In the genomic region with DNA sequence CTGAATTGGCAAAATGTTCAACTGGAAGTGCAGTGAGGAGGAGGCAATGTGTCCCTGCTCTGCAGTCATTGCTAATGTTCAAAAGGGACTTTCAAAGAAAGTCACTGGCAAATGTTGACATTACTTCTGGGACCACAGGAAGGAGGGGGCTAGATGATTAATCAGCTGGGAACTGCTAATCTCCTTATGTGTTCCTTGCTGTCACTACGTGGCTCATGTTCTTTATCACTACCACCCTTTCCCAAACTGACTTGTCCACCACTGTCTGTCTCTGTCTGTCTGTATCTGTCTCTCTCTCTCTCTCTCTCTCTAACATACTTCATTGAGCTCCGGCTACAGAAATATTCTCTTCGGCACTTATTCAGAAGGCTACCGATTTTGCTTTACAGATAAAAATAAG, we compare ENCODE assay signal across 1 cellular context.
TF ChIP-seq lines count a peak whose summit lies in the region.

No MANE protein-coding gene starts in this region.

TF ChIP-seq in K562, 482 proteins besides CTCF, POLR2A, EP300 and RAD21 (continued from another document and continues in another):
- TF ChIP-seq, protein P1, sequence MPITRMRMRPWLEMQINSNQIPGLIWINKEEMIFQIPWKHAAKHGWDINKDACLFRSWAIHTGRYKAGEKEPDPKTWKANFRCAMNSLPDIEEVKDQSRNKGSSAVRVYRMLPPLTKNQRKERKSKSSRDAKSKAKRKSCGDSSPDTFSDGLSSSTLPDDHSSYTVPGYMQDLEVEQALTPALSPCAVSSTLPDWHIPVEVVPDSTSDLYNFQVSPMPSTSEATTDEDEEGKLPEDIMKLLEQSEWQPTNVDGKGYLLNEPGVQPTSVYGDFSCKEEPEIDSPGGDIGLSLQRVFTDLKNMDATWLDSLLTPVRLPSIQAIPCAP (CRISPR knock-in tag; IDR thresholded peaks at IDR 0.05; ENCODE audit: borderline replicate concordance): no peak
- TF ChIP-seq KLF13 (tag; IDR thresholded peaks at IDR 0.05; ENCODE audit: borderline replicate concordance, low read depth) (no peak), PML (IDR thresholded peaks at IDR 0.05; ENCODE audit: low read length) (peak; percentile 38; the same call in 1 of the 2 replicates), GATAD2B (IDR thresholded peaks at IDR 0.05; ENCODE audit: borderline replicate concordance) (peak; percentile 39; the same call in 1 of the 2 replicates), ZKSCAN1 (IDR thresholded peaks at IDR 0.05; ENCODE audit: low read depth, low read length) (no peak), ZNF668 (CRISPR knock-in tag; IDR thresholded peaks at IDR 0.05) (no peak), CBX3 (IDR thresholded peaks at IDR 0.05; ENCODE audit: borderline replicate concordance in 1 of 2, low read length in 2 of 2) (peak in 1 of 2 experiments; percentile 54; a peak in 1 of 3 replicates), ZNF431 (CRISPR knock-in tag; IDR thresholded peaks at IDR 0.05) (no peak), SNRNP70 (optimal IDR thresholded peaks at IDR 0.05; ENCODE audit: low read depth, low read length) (no peak), NFE2 (IDR thresholded peaks at IDR 0.05; ENCODE audit: low read depth) (peak; percentile 25; the same call in 1 of the 2 replicates), PHB (CRISPR knock-in tag; IDR thresholded peaks at IDR 0.05) (no peak), NFE2L1 (tag; IDR thresholded peaks at IDR 0.05; ENCODE audit: borderline replicate concordance, low read depth) (no peak), ZNF197 (CRISPR knock-in tag; IDR thresholded peaks at IDR 0.05; ENCODE audit: low read depth) (no peak), ZNF57 (CRISPR knock-in tag; IDR thresholded peaks at IDR 0.05) (no peak), ZNF780A (CRISPR knock-in tag; IDR thresholded peaks at IDR 0.05) (no peak), FUS (optimal IDR thresholded peaks at IDR 0.05; ENCODE audit: low read depth, low read length) (no peak), RBM14 (IDR thresholded peaks at IDR 0.05; ENCODE audit: borderline replicate concordance, insufficient read depth, low read depth, low read length) (no peak), GTF2F1 (IDR thresholded peaks at IDR 0.05; ENCODE audit: low read depth, low read length) (no peak), OTX1 (CRISPR knock-in tag; IDR thresholded peaks at IDR 0.05) (no peak), JUN (IDR thresholded peaks at IDR 0.05; ENCODE audit: borderline replicate concordance, low read depth, low read length) (no peak), JUN (CRISPR knock-in tag; IDR thresholded peaks at IDR 0.05; ENCODE audit: borderline replicate concordance) (no peak), SMAD2 (IDR thresholded peaks at IDR 0.05; ENCODE audit: low read depth, low read length) (no peak), ZBED1 (IDR thresholded peaks at IDR 0.05) (no peak), DNMT1 (IDR thresholded peaks at IDR 0.05) (no peak), FOXK2 (conservative IDR thresholded peaks at IDR 0.05 in 1 of 2, IDR thresholded peaks at IDR 0.05 in 1 of 2; ENCODE audit: low read depth in 2 of 2) (no peak), ZSCAN29 (IDR thresholded peaks at IDR 0.05) (no peak), EGR1 (conservative IDR thresholded peaks at IDR 0.05) (no peak; the same call in 1 of the 2 replicates), SNIP1 (IDR thresholded peaks at IDR 0.05; ENCODE audit: low read depth) (no peak), RBBP5 (IDR thresholded peaks at IDR 0.05; ENCODE audit: borderline replicate concordance, insufficient read depth, low read length, poor library complexity, severe bottlenecking) (no peak), NFATC3 (IDR thresholded peaks at IDR 0.05) (no peak), BMI1 (IDR thresholded peaks at IDR 0.05; ENCODE audit: low read length) (no peak), GABPA (tag; conservative IDR thresholded peaks at IDR 0.05; ENCODE audit: low read depth) (no peak), NRF1 (conservative IDR thresholded peaks at IDR 0.05 in 1 of 2, IDR thresholded peaks at IDR 0.05 in 1 of 2) (no peak), SETDB1 (IDR thresholded peaks at IDR 0.05; ENCODE audit: low read length) (no peak), GATAD2A (IDR thresholded peaks at IDR 0.05) (0 out of 2 replicates have a peak, but pooled peaks have one; percentile 25), RFX1 (IDR thresholded peaks at IDR 0.05) (no peak), ASH1L (IDR thresholded peaks at IDR 0.05; ENCODE audit: borderline replicate concordance, low read depth, partially characterized antibody) (no peak), CCNT2 (IDR thresholded peaks at IDR 0.05; ENCODE audit: borderline replicate concordance, extremely low read depth, insufficient read length, low read depth, low read length) (peak; percentile 31), ZEB2 (IDR thresholded peaks at IDR 0.05) (no peak), ZNF165 (CRISPR knock-in tag; IDR thresholded peaks at IDR 0.05; ENCODE audit: borderline replicate concordance) (no peak), KLF10 (CRISPR knock-in tag; IDR thresholded peaks at IDR 0.05) (no peak), HNRNPUL1 (IDR thresholded peaks at IDR 0.05; ENCODE audit: low read length) (no peak), HMGN3 (IDR thresholded peaks at IDR 0.05; ENCODE audit: borderline replicate concordance, extremely low read depth, insufficient read length, low read depth, low read length) (no peak)
- TF ChIP-seq, protein P2, sequence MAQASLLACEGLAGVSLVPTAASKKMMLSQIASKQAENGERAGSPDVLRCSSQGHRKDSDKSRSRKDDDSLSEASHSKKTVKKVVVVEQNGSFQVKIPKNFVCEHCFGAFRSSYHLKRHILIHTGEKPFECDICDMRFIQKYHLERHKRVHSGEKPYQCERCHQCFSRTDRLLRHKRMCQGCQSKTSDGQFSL (CRISPR knock-in tag; IDR thresholded peaks at IDR 0.05): no peak
- TF ChIP-seq, protein P2 (tag; IDR thresholded peaks at IDR 0.05): no peak
- TF ChIP-seq, protein P3, sequence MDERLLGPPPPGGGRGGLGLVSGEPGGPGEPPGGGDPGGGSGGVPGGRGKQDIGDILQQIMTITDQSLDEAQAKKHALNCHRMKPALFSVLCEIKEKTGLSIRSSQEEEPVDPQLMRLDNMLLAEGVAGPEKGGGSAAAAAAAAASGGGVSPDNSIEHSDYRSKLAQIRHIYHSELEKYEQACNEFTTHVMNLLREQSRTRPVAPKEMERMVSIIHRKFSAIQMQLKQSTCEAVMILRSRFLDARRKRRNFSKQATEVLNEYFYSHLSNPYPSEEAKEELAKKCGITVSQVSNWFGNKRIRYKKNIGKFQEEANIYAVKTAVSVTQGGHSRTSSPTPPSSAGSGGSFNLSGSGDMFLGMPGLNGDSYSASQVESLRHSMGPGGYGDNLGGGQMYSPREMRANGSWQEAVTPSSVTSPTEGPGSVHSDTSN (CRISPR knock-in tag; IDR thresholded peaks at IDR 0.05; ENCODE audit: low read depth): no peak
- TF ChIP-seq, protein P3 (tag; conservative IDR thresholded peaks at IDR 0.05; ENCODE audit: low read depth): peak; percentile 79
- TF ChIP-seq, protein P4, sequence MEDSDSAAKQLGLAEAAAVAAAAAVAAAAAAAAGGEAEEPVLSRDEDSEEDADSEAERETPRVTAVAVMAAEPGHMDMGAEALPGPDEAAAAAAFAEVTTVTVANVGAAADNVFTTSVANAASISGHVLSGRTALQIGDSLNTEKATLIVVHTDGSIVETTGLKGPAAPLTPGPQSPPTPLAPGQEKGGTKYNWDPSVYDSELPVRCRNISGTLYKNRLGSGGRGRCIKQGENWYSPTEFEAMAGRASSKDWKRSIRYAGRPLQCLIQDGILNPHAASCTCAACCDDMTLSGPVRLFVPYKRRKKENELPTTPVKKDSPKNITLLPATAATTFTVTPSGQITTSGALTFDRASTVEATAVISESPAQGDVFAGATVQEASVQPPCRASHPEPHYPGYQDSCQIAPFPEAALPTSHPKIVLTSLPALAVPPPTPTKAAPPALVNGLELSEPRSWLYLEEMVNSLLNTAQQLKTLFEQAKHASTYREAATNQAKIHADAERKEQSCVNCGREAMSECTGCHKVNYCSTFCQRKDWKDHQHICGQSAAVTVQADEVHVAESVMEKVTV (CRISPR knock-in tag; IDR thresholded peaks at IDR 0.05): no peak
- TF ChIP-seq, protein P5, sequence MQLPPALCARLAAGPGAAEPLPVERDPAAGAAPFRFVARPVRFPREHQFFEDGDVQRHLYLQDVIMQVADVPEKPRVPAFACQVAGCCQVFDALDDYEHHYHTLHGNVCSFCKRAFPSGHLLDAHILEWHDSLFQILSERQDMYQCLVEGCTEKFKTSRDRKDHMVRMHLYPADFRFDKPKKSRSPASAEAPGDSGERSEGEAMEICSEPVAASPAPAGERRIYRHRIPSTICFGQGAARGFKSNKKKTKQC (CRISPR knock-in tag; IDR thresholded peaks at IDR 0.05): no peak
- TF ChIP-seq, protein P6, sequence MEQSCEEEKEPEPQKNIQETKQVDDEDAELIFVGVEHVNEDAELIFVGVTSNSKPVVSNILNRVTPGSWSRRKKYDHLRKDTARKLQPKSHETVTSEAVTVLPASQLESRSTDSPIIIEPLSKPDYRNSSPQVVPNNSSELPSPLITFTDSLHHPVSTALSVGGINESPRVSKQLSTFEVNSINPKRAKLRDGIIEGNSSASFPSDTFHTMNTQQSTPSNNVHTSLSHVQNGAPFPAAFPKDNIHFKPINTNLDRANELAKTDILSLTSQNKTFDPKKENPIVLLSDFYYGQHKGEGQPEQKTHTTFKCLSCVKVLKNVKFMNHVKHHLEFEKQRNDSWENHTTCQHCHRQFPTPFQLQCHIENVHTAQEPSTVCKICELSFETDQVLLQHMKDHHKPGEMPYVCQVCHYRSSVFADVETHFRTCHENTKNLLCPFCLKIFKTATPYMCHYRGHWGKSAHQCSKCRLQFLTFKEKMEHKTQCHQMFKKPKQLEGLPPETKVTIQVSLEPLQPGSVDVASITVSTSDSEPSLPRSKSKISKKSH (CRISPR knock-in tag; IDR thresholded peaks at IDR 0.05): no peak
- TF ChIP-seq, protein P7, sequence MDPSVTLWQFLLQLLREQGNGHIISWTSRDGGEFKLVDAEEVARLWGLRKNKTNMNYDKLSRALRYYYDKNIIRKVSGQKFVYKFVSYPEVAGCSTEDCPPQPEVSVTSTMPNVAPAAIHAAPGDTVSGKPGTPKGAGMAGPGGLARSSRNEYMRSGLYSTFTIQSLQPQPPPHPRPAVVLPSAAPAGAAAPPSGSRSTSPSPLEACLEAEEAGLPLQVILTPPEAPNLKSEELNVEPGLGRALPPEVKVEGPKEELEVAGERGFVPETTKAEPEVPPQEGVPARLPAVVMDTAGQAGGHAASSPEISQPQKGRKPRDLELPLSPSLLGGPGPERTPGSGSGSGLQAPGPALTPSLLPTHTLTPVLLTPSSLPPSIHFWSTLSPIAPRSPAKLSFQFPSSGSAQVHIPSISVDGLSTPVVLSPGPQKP (CRISPR knock-in tag; IDR thresholded peaks at IDR 0.05): no peak
- TF ChIP-seq, protein P8, sequence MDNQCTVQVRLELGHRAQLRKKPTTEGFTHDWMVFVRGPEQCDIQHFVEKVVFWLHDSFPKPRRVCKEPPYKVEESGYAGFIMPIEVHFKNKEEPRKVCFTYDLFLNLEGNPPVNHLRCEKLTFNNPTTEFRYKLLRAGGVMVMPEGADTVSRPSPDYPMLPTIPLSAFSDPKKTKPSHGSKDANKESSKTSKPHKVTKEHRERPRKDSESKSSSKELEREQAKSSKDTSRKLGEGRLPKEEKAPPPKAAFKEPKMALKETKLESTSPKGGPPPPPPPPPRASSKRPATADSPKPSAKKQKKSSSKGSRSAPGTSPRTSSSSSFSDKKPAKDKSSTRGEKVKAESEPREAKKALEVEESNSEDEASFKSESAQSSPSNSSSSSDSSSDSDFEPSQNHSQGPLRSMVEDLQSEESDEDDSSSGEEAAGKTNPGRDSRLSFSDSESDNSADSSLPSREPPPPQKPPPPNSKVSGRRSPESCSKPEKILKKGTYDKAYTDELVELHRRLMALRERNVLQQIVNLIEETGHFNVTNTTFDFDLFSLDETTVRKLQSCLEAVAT (IDR thresholded peaks at IDR 0.05): no peak
- TF ChIP-seq, protein P9, sequence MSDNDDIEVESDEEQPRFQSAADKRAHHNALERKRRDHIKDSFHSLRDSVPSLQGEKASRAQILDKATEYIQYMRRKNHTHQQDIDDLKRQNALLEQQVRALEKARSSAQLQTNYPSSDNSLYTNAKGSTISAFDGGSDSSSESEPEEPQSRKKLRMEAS (CRISPR knock-in tag; IDR thresholded peaks at IDR 0.05): no peak
- TF ChIP-seq, protein P10, sequence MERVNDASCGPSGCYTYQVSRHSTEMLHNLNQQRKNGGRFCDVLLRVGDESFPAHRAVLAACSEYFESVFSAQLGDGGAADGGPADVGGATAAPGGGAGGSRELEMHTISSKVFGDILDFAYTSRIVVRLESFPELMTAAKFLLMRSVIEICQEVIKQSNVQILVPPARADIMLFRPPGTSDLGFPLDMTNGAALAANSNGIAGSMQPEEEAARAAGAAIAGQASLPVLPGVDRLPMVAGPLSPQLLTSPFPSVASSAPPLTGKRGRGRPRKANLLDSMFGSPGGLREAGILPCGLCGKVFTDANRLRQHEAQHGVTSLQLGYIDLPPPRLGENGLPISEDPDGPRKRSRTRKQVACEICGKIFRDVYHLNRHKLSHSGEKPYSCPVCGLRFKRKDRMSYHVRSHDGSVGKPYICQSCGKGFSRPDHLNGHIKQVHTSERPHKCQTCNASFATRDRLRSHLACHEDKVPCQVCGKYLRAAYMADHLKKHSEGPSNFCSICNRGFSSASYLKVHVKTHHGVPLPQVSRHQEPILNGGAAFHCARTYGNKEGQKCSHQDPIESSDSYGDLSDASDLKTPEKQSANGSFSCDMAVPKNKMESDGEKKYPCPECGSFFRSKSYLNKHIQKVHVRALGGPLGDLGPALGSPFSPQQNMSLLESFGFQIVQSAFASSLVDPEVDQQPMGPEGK (CRISPR knock-in tag; IDR thresholded peaks at IDR 0.05; ENCODE audit: borderline replicate concordance): no peak
- TF ChIP-seq, protein P11, sequence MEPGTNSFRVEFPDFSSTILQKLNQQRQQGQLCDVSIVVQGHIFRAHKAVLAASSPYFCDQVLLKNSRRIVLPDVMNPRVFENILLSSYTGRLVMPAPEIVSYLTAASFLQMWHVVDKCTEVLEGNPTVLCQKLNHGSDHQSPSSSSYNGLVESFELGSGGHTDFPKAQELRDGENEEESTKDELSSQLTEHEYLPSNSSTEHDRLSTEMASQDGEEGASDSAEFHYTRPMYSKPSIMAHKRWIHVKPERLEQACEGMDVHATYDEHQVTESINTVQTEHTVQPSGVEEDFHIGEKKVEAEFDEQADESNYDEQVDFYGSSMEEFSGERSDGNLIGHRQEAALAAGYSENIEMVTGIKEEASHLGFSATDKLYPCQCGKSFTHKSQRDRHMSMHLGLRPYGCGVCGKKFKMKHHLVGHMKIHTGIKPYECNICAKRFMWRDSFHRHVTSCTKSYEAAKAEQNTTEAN (CRISPR knock-in tag; IDR thresholded peaks at IDR 0.05): no peak
